In genomic region chr21:27681038-27681437, GRCh38 we compare ENCODE assay signal across 29 cellular contexts.
DNase-seq lines count a peak whose midpoint lies in the region; ATAC-seq and TF ChIP-seq lines count a peak whose summit lies in the region.
"Had no signal": no experiment of that assay in that cellular context is flagged by ENCODE, and none has a peak within 500 bp of the region (broad histone marks: within the 10 kb centered on the region; RNA-seq: fewer than 3 reads in every experiment).

No MANE protein-coding gene starts in this region.

- H3K4me3 ChIP-seq in breast epithelium, result no peak overlapping the region
- H3K4me3 ChIP-seq in naive thymus-derived CD4-positive, alpha-beta T cell (ENCODE audit: low read length), result no peak overlapping the region
- H3K4me3 ChIP-seq: gastrocnemius medialis, right lobe of liver, thyroid gland had no signal

- POLR2A ChIA-PET in MCF 10A (lab: Yijun Ruan, JAX), result interaction anchor here (0.8 to 0.9 kb wide), 2 partner anchors 11 to 41 kb away, joined by 3 to 4 read pairs; no protein-coding TSS in a partner anchor
- POLR2A ChIA-PET in naive thymus-derived CD4-positive, alpha-beta T cell (lab: Charles Lee), result no interaction called here

- peaks cover 8% of the 10 kb centered on the region for H3K9me3 Mint-ChIP-seq in MCF 10A (ENCODE audit: unreplicated experiment)
- H3K9me3 Mint-ChIP-seq in naive thymus-derived CD4-positive, alpha-beta T cell, result peaks cover 0 to 6% (median 0%) of the 10 kb centered on the region in 11 donors

- intact Hi-C loops in MCF 10A (cut with micrococcal nuclease) (no loop called here), breast epithelium (cut with DNase I; ENCODE audit: low total_unique reads) (no loop called here)
- intact Hi-C loops in naive thymus-derived CD4-positive, alpha-beta T cell (cut with micrococcal nuclease), result no loop called here

- H3K27me3 ChIP-seq in breast epithelium, result no peaks in the 10 kb centered on the region
- no peaks in the 10 kb centered on the region for H3K27me3 ChIP-seq in foreskin keratinocyte
- no peaks in the 10 kb centered on the region for H3K27me3 ChIP-seq in naive thymus-derived CD4-positive, alpha-beta T cell (ENCODE audit: control insufficient read depth in 2 of 2, insufficient read depth in 2 of 2, low read length in 2 of 2)
- H3K27me3 ChIP-seq: gastrocnemius medialis, right lobe of liver, thyroid gland had no signal

- H3K4me1 Mint-ChIP-seq in MCF 10A (ENCODE audit: insufficient read depth, unreplicated experiment), result peaks cover 10% of the 10 kb centered on the region
- H3K4me1 Mint-ChIP-seq in naive thymus-derived CD4-positive, alpha-beta T cell, result no peaks in the 10 kb centered on the region
- H3K4me1 Mint-ChIP-seq: central memory CD8-positive, alpha-beta T cell; H9; stimulated activated naive CD8-positive, alpha-beta T cell treated with anti-CD3 and anti-CD28 coated beads, Interleukin-15, amount 100 ng/mL, for 72 hours had no signal

- H3K4me3 Mint-ChIP-seq in MCF 10A (ENCODE audit: unreplicated experiment), result no peak overlapping the region
- H3K4me3 Mint-ChIP-seq in naive thymus-derived CD4-positive, alpha-beta T cell, result no peak overlapping the region
- H3K4me3 Mint-ChIP-seq: central memory CD8-positive, alpha-beta T cell; H9; stimulated activated naive CD8-positive, alpha-beta T cell treated with anti-CD3 and anti-CD28 coated beads, Interleukin-15, amount 100 ng/mL, for 72 hours had no signal

- CTCF ChIA-PET in MCF 10A (lab: Yijun Ruan, JAX), result interaction anchor here (0.6 to 2.2 kb wide), 2 partner anchors 12 to 19 kb away, joined by 3 to 6 read pairs; no protein-coding TSS in a partner anchor
- CTCF ChIA-PET in naive thymus-derived CD4-positive, alpha-beta T cell (lab: Charles Lee), result no interaction called here

- H3K4me1 ChIP-seq in breast epithelium (no peaks in the 10 kb centered on the region), foreskin keratinocyte (peaks cover 21% of the 10 kb centered on the region)
- H3K4me1 ChIP-seq in naive thymus-derived CD4-positive, alpha-beta T cell (ENCODE audit: control insufficient read depth in 2 of 2, insufficient read depth in 2 of 2, low read length in 2 of 2), result no peaks in the 10 kb centered on the region
- H3K4me1 ChIP-seq: gastrocnemius medialis, right lobe of liver, thyroid gland had no signal

- no peak overlapping the region for H3K27ac ChIP-seq in breast epithelium
- peak overlapping the region; percentile 38 for H3K27ac ChIP-seq in foreskin keratinocyte
- no peak overlapping the region for H3K27ac ChIP-seq in naive thymus-derived CD4-positive, alpha-beta T cell (ENCODE audit: low read depth, low read length)
- H3K27ac ChIP-seq: 22Rv1, gastrocnemius medialis, right lobe of liver, thyroid gland had no signal

- no peaks in the 10 kb centered on the region for H3K9me3 ChIP-seq in breast epithelium
- H3K9me3 ChIP-seq in naive thymus-derived CD4-positive, alpha-beta T cell (ENCODE audit: control insufficient read depth in 2 of 3, low read length in 3 of 3), result no peaks in the 10 kb centered on the region
- H3K9me3 ChIP-seq: gastrocnemius medialis, right lobe of liver, thyroid gland had no signal

- no peak for TF ChIP-seq POLR2A in breast epithelium (IDR thresholded peaks at IDR 0.05)

- ATAC-seq in foreskin keratinocyte, result peak; percentile 67
- ATAC-seq in naive thymus-derived CD4-positive, alpha-beta T cell, result no peak
- no peak for ATAC-seq in HG03095 (IDR thresholded peaks at IDR 0.05; ENCODE audit: unreplicated experiment)
- ATAC-seq: activated naive CD4-positive, alpha-beta T cell treated with anti-CD3 and anti-CD28 coated beads, Interleukin-2, amount 50 U/mL, for 72 hours; gastrocnemius medialis; HepG2; right lobe of liver; stimulated activated naive CD8-positive, alpha-beta T cell treated with anti-CD3 and anti-CD28 coated beads, Interleukin-15, amount 100 ng/mL, for 72 hours had no signal

- H3K27ac Mint-ChIP-seq in MCF 10A (ENCODE audit: low read depth, unreplicated experiment), result no peak overlapping the region
- no peak overlapping the region for H3K27ac Mint-ChIP-seq in naive thymus-derived CD4-positive, alpha-beta T cell
- H3K27ac Mint-ChIP-seq: activated naive CD4-positive, alpha-beta T cell treated with anti-CD3 and anti-CD28 coated beads, Interleukin-2, amount 50 U/mL, for 72 hours; H9; stimulated activated naive CD8-positive, alpha-beta T cell treated with anti-CD3 and anti-CD28 coated beads, Interleukin-15, amount 100 ng/mL, for 72 hours had no signal

- BruUV-seq in MCF 10A (replicated peaks; lab: Mats Ljungman, UMichigan), result no TSS peak

- no peak for TF ChIP-seq CTCF in MCF 10A (IDR thresholded peaks at IDR 0.05; ENCODE audit: unreplicated experiment)
- no peak for TF ChIP-seq CTCF in breast epithelium (IDR thresholded peaks at IDR 0.05)
- no peak for TF ChIP-seq CTCF in foreskin keratinocyte (conservative IDR thresholded peaks at IDR 0.05)

- no peaks in the 10 kb centered on the region for H3K36me3 ChIP-seq in breast epithelium
- H3K36me3 ChIP-seq in naive thymus-derived CD4-positive, alpha-beta T cell (ENCODE audit: control insufficient read depth in 2 of 3, insufficient read depth in 3 of 3, low read length in 3 of 3), result no peaks in the 10 kb centered on the region
- H3K36me3 ChIP-seq: gastrocnemius medialis, right lobe of liver, thyroid gland had no signal

- H3K36me3 Mint-ChIP-seq in MCF 10A (ENCODE audit: insufficient read depth, unreplicated experiment), result no peaks in the 10 kb centered on the region
- no peaks in the 10 kb centered on the region for H3K36me3 Mint-ChIP-seq in naive thymus-derived CD4-positive, alpha-beta T cell
- H3K36me3 Mint-ChIP-seq: activated naive CD4-positive, alpha-beta T cell treated with anti-CD3 and anti-CD28 coated beads, Interleukin-2, amount 50 U/mL, for 72 hours had no signal

- DNase-seq in MCF 10A (ENCODE audit: unreplicated experiment) (peak; percentile 1), breast epithelium (ENCODE audit: low spot score in 2 of 2) (no peak), amniotic epithelial cell (ENCODE audit: low read depth) (peak; percentile 8), foreskin keratinocyte (peak in 1 of 2 donors; percentile 74), T-helper 1 cell (no peak), NCI-H510A (lab: John Stamatoyannopoulos, UW) (no peak)
- no peak for DNase-seq in naive thymus-derived CD4-positive, alpha-beta T cell
- DNase-seq: activated CD4-positive, alpha-beta T cell treated with anti-CD3 and anti-CD28 coated beads, Interleukin-2, amount 50 U/mL, for 4 hours; activated CD4-positive, CD25-positive, alpha-beta regulatory T cell; aorta; dermis blood vessel endothelial cell; DMS53; gastrocnemius medialis; H9; hypothalamus; NCI-H1105 treated with DMSO at 0.1 percent for 48 hours; NCI-H2081 treated with DMSO at 0.1 percent for 48 hours; NCI-H446; right lobe of liver; SHP77; stimulated activated CD4-positive, alpha-beta T cell treated with anti-CD3 and anti-CD28 coated beads, Interleukin-15, amount 100 ng/mL, for 24 hours; stimulated activated naive CD8-positive, alpha-beta T cell treated with anti-CD3 and anti-CD28 coated beads, Interleukin-15, amount 100 ng/mL, for 72 hours; T1000; thyroid gland had no signal

- no peaks in the 10 kb centered on the region for H3K27me3 Mint-ChIP-seq in MCF 10A (ENCODE audit: insufficient read depth, unreplicated experiment)
- peaks cover 0 to 6% (median 0%) of the 10 kb centered on the region in 5 donors for H3K27me3 Mint-ChIP-seq in naive thymus-derived CD4-positive, alpha-beta T cell
- H3K27me3 Mint-ChIP-seq: central memory CD8-positive, alpha-beta T cell; stimulated activated naive CD8-positive, alpha-beta T cell treated with anti-CD3 and anti-CD28 coated beads, Interleukin-15, amount 100 ng/mL, for 72 hours had no signal

Comparison
In these comparisons a context has a peak if more than half of its experiments do, and no peak if none do; other contexts are left out.
1. DNase-seq: peak in MCF 10A (single experiment) and amniotic epithelial cell (single experiment); none in breast epithelium (0 of 2), naive thymus-derived CD4-positive, alpha-beta T cell (0 of 9), T-helper 1 cell (0 of 5) and NCI-H510A (single experiment).